ENCODE assay signal across 17 cellular contexts in genomic region chr7:21086688-21087087, GRCh38.
DNase-seq lines count a peak whose midpoint lies in the region; ATAC-seq, FAIRE-seq and TF ChIP-seq lines count a peak whose summit lies in the region.
"Had no signal": no experiment of that assay in that cellular context is flagged by ENCODE, and none has a peak within 500 bp of the region (broad histone marks: within the 10 kb centered on the region; RNA-seq: fewer than 3 reads in every experiment).

No MANE protein-coding gene starts in this region.

- POLR2A ChIA-PET in SK-N-SH (lab: Yijun Ruan, JAX) = no interaction called here

- no peaks in the 10 kb centered on the region for H3K9me2 ChIP-seq in Loucy (replicated peaks; ENCODE audit: low read depth, low read length)
- H3K9me2 ChIP-seq in SK-N-SH = no peaks in the 10 kb centered on the region

- H3K27ac ChIP-seq in SK-N-SH (ENCODE audit: low read depth in 2 of 2, low read length in 1 of 2) = no peak overlapping the region
- H3K27ac ChIP-seq: coronary artery, heart left ventricle had no signal

- H3K4me2 ChIP-seq in Loucy (ENCODE audit: low read depth, low read length, poor library complexity, severe bottlenecking) (peak overlapping the region; percentile 8), SK-N-SH (no peak overlapping the region)

- ATAC-seq in HG03280 (IDR thresholded peaks at IDR 0.05; ENCODE audit: unreplicated experiment) (no peak), HG03095 (IDR thresholded peaks at IDR 0.05; ENCODE audit: unreplicated experiment) (no peak)
- ATAC-seq: heart left ventricle had no signal

- TF ChIP-seq RAD21 in SK-N-SH (IDR thresholded peaks at IDR 0.05; ENCODE audit: low read length) = no peak

- H3K27me3 ChIP-seq in Loucy (ENCODE audit: insufficient read depth, low read length, poor library complexity, severe bottlenecking) (no peaks in the 10 kb centered on the region), bronchial epithelial cell (ENCODE audit: control insufficient read depth, insufficient read depth, low read length) (peaks cover 4% of the 10 kb centered on the region), SK-N-SH (ENCODE audit: insufficient read depth) (no peaks in the 10 kb centered on the region)
- H3K27me3 ChIP-seq: heart left ventricle had no signal

- H4K20me1 ChIP-seq in Loucy (ENCODE audit: insufficient read depth, low read length, poor library complexity, severe bottlenecking) (no peaks in the 10 kb centered on the region), SK-N-SH (ENCODE audit: insufficient read depth) (no peaks in the 10 kb centered on the region)

- no peak for TF ChIP-seq EP300 in SK-N-SH (IDR thresholded peaks at IDR 0.05; ENCODE audit: borderline replicate concordance in 1 of 2, low read depth in 1 of 2, low read length in 1 of 2)

- H2AFZ ChIP-seq in Loucy (ENCODE audit: low read length) (no peak overlapping the region), SK-N-SH (ENCODE audit: low read depth) (no peak overlapping the region)

- H3K4me3 ChIP-seq in Loucy (ENCODE audit: low read length, poor library complexity, severe bottlenecking) (no peak overlapping the region), bronchial epithelial cell (ENCODE audit: low read depth, low read length) (no peak overlapping the region), SK-N-SH (ENCODE audit: low read depth in 2 of 2, low read length in 1 of 2) (no peak overlapping the region)
- H3K4me3 ChIP-seq: coronary artery, heart left ventricle had no signal

- TF ChIP-seq CTCF in Loucy (conservative IDR thresholded peaks at IDR 0.05; ENCODE audit: low read length) (no peak), bronchial epithelial cell (IDR thresholded peaks at IDR 0.05; ENCODE audit: insufficient read depth, low read length, severe bottlenecking) (no peak), SK-N-SH (IDR thresholded peaks at IDR 0.05) (no peak)

- H3K79me2 ChIP-seq in Loucy (ENCODE audit: insufficient read depth, low read length) (no peaks in the 10 kb centered on the region), SK-N-SH (ENCODE audit: insufficient read depth) (no peaks in the 10 kb centered on the region)

- H3K9me3 ChIP-seq in Loucy (ENCODE audit: insufficient read depth, low read depth, low read length) (no peaks in the 10 kb centered on the region), SK-N-SH (no peaks in the 10 kb centered on the region)

- H3K4me1 ChIP-seq in Loucy (ENCODE audit: insufficient read depth, low read length, poor library complexity, severe bottlenecking) = peaks cover 15% of the 10 kb centered on the region
- no peaks in the 10 kb centered on the region for H3K4me1 ChIP-seq in SK-N-SH (ENCODE audit: control insufficient read depth in 1 of 2, insufficient read depth in 2 of 2, low read depth in 1 of 2, low read length in 1 of 2)
- H3K4me1 ChIP-seq: heart left ventricle had no signal

- H3F3A ChIP-seq in Loucy (ENCODE audit: low read depth) (peaks cover 5% of the 10 kb centered on the region; the same call in 1 of the 2 replicates), SK-N-SH (replicated peaks; ENCODE audit: insufficient read depth) (no peaks in the 10 kb centered on the region)

- H3K9ac ChIP-seq in Loucy (ENCODE audit: low read depth, low read length, poor library complexity, severe bottlenecking) (no peak overlapping the region), SK-N-SH (no peak overlapping the region)

- H3K36me3 ChIP-seq in Loucy (ENCODE audit: insufficient read depth, low read length) (no peaks in the 10 kb centered on the region), bronchial epithelial cell (ENCODE audit: control insufficient read depth, insufficient read depth, low read length) (no peaks in the 10 kb centered on the region), SK-N-SH (replicated peaks in 1 of 2; ENCODE audit: control insufficient read depth in 1 of 2, insufficient read depth in 2 of 2, low read length in 1 of 2) (no peaks in the 10 kb centered on the region)
- H3K36me3 ChIP-seq: heart left ventricle had no signal

- FAIRE-seq in bronchial epithelial cell (lab: Jason Lieb, UNC) = no peak

- CTCF ChIA-PET in SK-N-SH (lab: Yijun Ruan, JAX) = no interaction called here

- DNase-seq in COLO668 (lab: John Stamatoyannopoulos, UW; ENCODE audit: unreplicated experiment) = peak; percentile 44
- peak; percentile 78 for DNase-seq in NCI-H748 (lab: John Stamatoyannopoulos, UW; ENCODE audit: unreplicated experiment)
- peak; percentile 77 for DNase-seq in bronchial epithelial cell (ENCODE audit: low read depth)
- DNase-seq in DMS 273 (lab: John Stamatoyannopoulos, UW; ENCODE audit: unreplicated experiment) = no peak
- no peak for DNase-seq in SK-N-SH
- DNase-seq: amniotic stem cell; CD8-positive, alpha-beta memory T cell; erythroblast; H7; heart left ventricle; NCI-H82; Right ventricle myocardium superior; T1000 had no signal

TF ChIP-seq in SK-N-SH, 30 proteins besides CTCF, POLR2A, EP300 and RAD21:
- TF ChIP-seq, protein P1, sequence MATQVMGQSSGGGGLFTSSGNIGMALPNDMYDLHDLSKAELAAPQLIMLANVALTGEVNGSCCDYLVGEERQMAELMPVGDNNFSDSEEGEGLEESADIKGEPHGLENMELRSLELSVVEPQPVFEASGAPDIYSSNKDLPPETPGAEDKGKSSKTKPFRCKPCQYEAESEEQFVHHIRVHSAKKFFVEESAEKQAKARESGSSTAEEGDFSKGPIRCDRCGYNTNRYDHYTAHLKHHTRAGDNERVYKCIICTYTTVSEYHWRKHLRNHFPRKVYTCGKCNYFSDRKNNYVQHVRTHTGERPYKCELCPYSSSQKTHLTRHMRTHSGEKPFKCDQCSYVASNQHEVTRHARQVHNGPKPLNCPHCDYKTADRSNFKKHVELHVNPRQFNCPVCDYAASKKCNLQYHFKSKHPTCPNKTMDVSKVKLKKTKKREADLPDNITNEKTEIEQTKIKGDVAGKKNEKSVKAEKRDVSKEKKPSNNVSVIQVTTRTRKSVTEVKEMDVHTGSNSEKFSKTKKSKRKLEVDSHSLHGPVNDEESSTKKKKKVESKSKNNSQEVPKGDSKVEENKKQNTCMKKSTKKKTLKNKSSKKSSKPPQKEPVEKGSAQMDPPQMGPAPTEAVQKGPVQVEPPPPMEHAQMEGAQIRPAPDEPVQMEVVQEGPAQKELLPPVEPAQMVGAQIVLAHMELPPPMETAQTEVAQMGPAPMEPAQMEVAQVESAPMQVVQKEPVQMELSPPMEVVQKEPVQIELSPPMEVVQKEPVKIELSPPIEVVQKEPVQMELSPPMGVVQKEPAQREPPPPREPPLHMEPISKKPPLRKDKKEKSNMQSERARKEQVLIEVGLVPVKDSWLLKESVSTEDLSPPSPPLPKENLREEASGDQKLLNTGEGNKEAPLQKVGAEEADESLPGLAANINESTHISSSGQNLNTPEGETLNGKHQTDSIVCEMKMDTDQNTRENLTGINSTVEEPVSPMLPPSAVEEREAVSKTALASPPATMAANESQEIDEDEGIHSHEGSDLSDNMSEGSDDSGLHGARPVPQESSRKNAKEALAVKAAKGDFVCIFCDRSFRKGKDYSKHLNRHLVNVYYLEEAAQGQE (IDR thresholded peaks at IDR 0.05; ENCODE audit: low read depth, low read length) = no peak
- TF ChIP-seq POLR2AphosphoS5 (IDR thresholded peaks at IDR 0.05; ENCODE audit: low read depth, low read length) (no peak), TEAD4 (IDR thresholded peaks at IDR 0.05; ENCODE audit: borderline replicate concordance, insufficient read depth) (no peak), TCF12 (IDR thresholded peaks at IDR 0.05) (no peak), RXRA (IDR thresholded peaks at IDR 0.05; ENCODE audit: borderline replicate concordance, low read depth) (no peak), NRF1 (IDR thresholded peaks at IDR 0.05; ENCODE audit: low read depth, low read length) (no peak), MXI1 (IDR thresholded peaks at IDR 0.05; ENCODE audit: low read depth, low read length) (no peak), GATA2 (CRISPR knock-in tag; IDR thresholded peaks at IDR 0.05) (no peak), CHD2 (IDR thresholded peaks at IDR 0.05; ENCODE audit: low read length, partially characterized antibody) (no peak), RCOR1 (IDR thresholded peaks at IDR 0.05; ENCODE audit: low read length) (no peak), FOXJ3 (CRISPR knock-in tag; IDR thresholded peaks at IDR 0.05) (no peak), SMC3 (IDR thresholded peaks at IDR 0.05; ENCODE audit: low read depth, low read length) (no peak)
- TF ChIP-seq, protein P2, sequence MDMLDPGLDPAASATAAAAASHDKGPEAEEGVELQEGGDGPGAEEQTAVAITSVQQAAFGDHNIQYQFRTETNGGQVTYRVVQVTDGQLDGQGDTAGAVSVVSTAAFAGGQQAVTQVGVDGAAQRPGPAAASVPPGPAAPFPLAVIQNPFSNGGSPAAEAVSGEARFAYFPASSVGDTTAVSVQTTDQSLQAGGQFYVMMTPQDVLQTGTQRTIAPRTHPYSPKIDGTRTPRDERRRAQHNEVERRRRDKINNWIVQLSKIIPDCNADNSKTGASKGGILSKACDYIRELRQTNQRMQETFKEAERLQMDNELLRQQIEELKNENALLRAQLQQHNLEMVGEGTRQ (IDR thresholded peaks at IDR 0.05; ENCODE audit: borderline replicate concordance, low read depth, low read length) = no peak
- TF ChIP-seq, protein P3, sequence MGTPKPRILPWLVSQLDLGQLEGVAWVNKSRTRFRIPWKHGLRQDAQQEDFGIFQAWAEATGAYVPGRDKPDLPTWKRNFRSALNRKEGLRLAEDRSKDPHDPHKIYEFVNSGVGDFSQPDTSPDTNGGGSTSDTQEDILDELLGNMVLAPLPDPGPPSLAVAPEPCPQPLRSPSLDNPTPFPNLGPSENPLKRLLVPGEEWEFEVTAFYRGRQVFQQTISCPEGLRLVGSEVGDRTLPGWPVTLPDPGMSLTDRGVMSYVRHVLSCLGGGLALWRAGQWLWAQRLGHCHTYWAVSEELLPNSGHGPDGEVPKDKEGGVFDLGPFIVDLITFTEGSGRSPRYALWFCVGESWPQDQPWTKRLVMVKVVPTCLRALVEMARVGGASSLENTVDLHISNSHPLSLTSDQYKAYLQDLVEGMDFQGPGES (IDR thresholded peaks at IDR 0.05; ENCODE audit: low read depth, low read length) = no peak

Comparison
In these comparisons a context has a peak if more than half of its experiments do, and no peak if none do; other contexts are left out.
1. DNase-seq: peak in COLO668 (single experiment), NCI-H748 (single experiment) and bronchial epithelial cell (single experiment); none in DMS 273 (single experiment) and SK-N-SH (single experiment).